ENCODE assay signal across 1 cellular context in the genomic region with DNA sequence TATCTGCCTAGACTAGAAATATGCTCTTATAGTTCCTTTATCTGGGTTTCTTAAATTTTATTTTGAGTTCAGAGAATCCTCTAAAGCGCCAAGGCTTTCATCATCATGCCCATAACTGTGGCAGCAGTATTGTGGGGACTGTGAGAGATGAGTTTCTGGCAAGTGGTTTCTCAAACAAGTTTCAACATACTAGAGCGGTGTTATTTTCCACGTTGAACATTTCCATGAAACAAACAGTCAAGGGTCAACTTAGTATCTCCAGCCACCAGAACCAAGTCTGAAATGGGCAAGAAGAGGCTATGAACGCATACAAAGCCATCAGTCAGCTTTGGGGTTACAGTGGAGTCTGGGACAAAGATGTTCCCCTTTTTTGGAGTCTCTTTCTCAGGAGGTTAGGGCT.
TF ChIP-seq lines count a peak whose summit lies in the region.

No MANE protein-coding gene starts in this region.

TF ChIP-seq in SK-N-SH treated with all-trans-retinoic acid at 6 μM for 48 hours, 23 proteins besides CTCF, POLR2A, EP300 and RAD21 (continued from another document):
- TF ChIP-seq TOX (CRISPR knock-in tag; IDR thresholded peaks at IDR 0.05; ENCODE audit: borderline replicate concordance), result no peak
- TF ChIP-seq ZNF8 (CRISPR knock-in tag; IDR thresholded peaks at IDR 0.05), result no peak
- no peak for TF ChIP-seq PATZ1 (CRISPR knock-in tag; IDR thresholded peaks at IDR 0.05; ENCODE audit: borderline replicate concordance)
- TF ChIP-seq TCF4 (CRISPR knock-in tag; IDR thresholded peaks at IDR 0.05; ENCODE audit: borderline replicate concordance), result no peak
